Comparison of ENCODE assay signal across 20 cellular contexts in genomic region chr1:3197781-3198316, GRCh38.
"Had no signal": no experiment of that assay in that cellular context is flagged by ENCODE, and none has a peak within 500 bp of the region (broad histone marks: within the 10 kb centered on the region; RNA-seq: fewer than 3 reads in every experiment).

No MANE protein-coding gene starts in this region.

- H3K36me3 ChIP-seq: brain microvascular endothelial cell, gastrocnemius medialis, pancreas, upper lobe of left lung had no signal

- H3K27me3 Mint-ChIP-seq: activated CD4-positive, alpha-beta T cell treated with anti-CD3 and anti-CD28 coated beads, Interleukin-2, amount 10 ng/mL, durations not matched to agents 24 days and 14 days; activated naive CD8-positive, alpha-beta T cell treated with anti-CD3 and anti-CD28 coated beads, Interleukin-2, amount 10 ng/mL, durations not matched to agents 7 days and 5 days; naive B cell; stimulated activated naive B cell treated with anti-CD40 and anti-IgM and Interleukin-4, amounts not matched to agents 10 μg/mL and 1 μg/mL and 100 μg/mL, for 72 hours had no signal

- H3K9me3 Mint-ChIP-seq: activated CD4-positive, alpha-beta T cell treated with anti-CD3 and anti-CD28 coated beads, Interleukin-2, amount 10 ng/mL, durations not matched to agents 24 days and 14 days; activated naive CD8-positive, alpha-beta T cell treated with anti-CD3 and anti-CD28 coated beads, Interleukin-2, amount 10 ng/mL, durations not matched to agents 7 days and 5 days; activated T-cell treated with anti-CD3 and anti-CD28 coated beads, Interleukin-2, amount 50 U/mL, for 24 hours; activated T-helper 2 cell treated with anti-CD3 and anti-CD28 coated beads, Interferon-gamma antibody, Interleukin-2, Interleukin-4, amounts not matched to agents 10 μg/mL and 5 μg/mL and 100 μg/mL, durations not matched to agents 14 hours and 24 hours and 36 hours; naive B cell; stimulated activated naive B cell treated with anti-CD40 and anti-IgM and Interleukin-4, amounts not matched to agents 10 μg/mL and 1 μg/mL and 100 μg/mL, for 72 hours had no signal

- H3K36me3 Mint-ChIP-seq: activated naive CD8-positive, alpha-beta T cell treated with anti-CD3 and anti-CD28 coated beads, Interleukin-2, amount 10 ng/mL, durations not matched to agents 7 days and 5 days; naive B cell; stimulated activated naive B cell treated with anti-CD40 and anti-IgM and Interleukin-4, amounts not matched to agents 10 μg/mL and 1 μg/mL and 100 μg/mL, for 72 hours had no signal

- H3K27ac ChIP-seq: brain microvascular endothelial cell, gastrocnemius medialis, pancreas had no signal

- H3K9me3 ChIP-seq: gastrocnemius medialis, heart left ventricle, mucosa of descending colon, pancreas, upper lobe of left lung had no signal

- H3K27ac Mint-ChIP-seq: activated CD4-positive, alpha-beta T cell treated with anti-CD3 and anti-CD28 coated beads, Interleukin-2, amount 10 ng/mL, durations not matched to agents 24 days and 14 days; activated CD8-positive, alpha-beta T cell treated with anti-CD3 and anti-CD28 coated beads, Interleukin-2, amount 10 ng/mL, durations not matched to agents 7 days and 5 days; activated naive CD8-positive, alpha-beta T cell treated with anti-CD3 and anti-CD28 coated beads, Interleukin-2, amount 10 ng/mL, durations not matched to agents 7 days and 5 days; activated T-cell treated with anti-CD3 and anti-CD28 coated beads, Interleukin-2, amount 50 U/mL, for 24 hours; activated T-helper 2 cell treated with anti-CD3 and anti-CD28 coated beads, Interferon-gamma antibody, Interleukin-2, Interleukin-4, amounts not matched to agents 10 μg/mL and 5 μg/mL and 100 μg/mL, durations not matched to agents 14 hours and 24 hours and 36 hours; naive B cell; stimulated activated naive B cell treated with anti-CD40 and anti-IgM and Interleukin-4, amounts not matched to agents 10 μg/mL and 1 μg/mL and 100 μg/mL, for 72 hours had no signal

- H3K4me1 ChIP-seq: gastrocnemius medialis, pancreas, upper lobe of left lung had no signal

- ATAC-seq: activated CD8-positive, alpha-beta T cell treated with anti-CD3 and anti-CD28 coated beads, Interleukin-2, amount 10 ng/mL, durations not matched to agents 7 days and 5 days; gastrocnemius medialis; mucosa of descending colon; pancreas; stimulated activated naive B cell treated with anti-CD40 and anti-IgM and Interleukin-4, amounts not matched to agents 10 μg/mL and 1 μg/mL and 100 μg/mL, for 72 hours had no signal

- DNase-seq: activated CD4-positive, alpha-beta T cell treated with anti-CD3 and anti-CD28 coated beads, Interleukin-2, amount 10 ng/mL, durations not matched to agents 24 days and 14 days; activated CD4-positive, CD25-positive, alpha-beta regulatory T cell; activated CD8-positive, alpha-beta T cell treated with anti-CD3 and anti-CD28 coated beads, Interleukin-2, amount 10 ng/mL, durations not matched to agents 7 days and 5 days; activated naive CD4-positive, alpha-beta T cell treated with Interleukin-2 at 50 U/mL for 16 hours; activated naive CD8-positive, alpha-beta T cell treated with anti-CD3 and anti-CD28 coated beads, Interleukin-2, amount 10 ng/mL, durations not matched to agents 7 days and 5 days; activated T-cell treated with anti-CD3 and anti-CD28 coated beads, Interleukin-2, amount 50 U/mL, for 24 hours; amygdala; brain microvascular endothelial cell; effector CD4-positive, alpha-beta T cell; gastrocnemius medialis; heart left ventricle; mesenchymal stem cell; mucosa of descending colon; naive B cell; pancreas; stimulated activated naive B cell treated with anti-CD40 and anti-IgM and Interleukin-4, amounts not matched to agents 10 μg/mL and 1 μg/mL and 100 μg/mL, for 72 hours; T-helper 1 cell; T-helper 9 cell had no signal

- H3K4me3 Mint-ChIP-seq: activated CD4-positive, alpha-beta T cell treated with anti-CD3 and anti-CD28 coated beads, Interleukin-2, amount 10 ng/mL, durations not matched to agents 24 days and 14 days; activated CD8-positive, alpha-beta T cell treated with anti-CD3 and anti-CD28 coated beads, Interleukin-2, amount 10 ng/mL, durations not matched to agents 7 days and 5 days; activated naive CD8-positive, alpha-beta T cell treated with anti-CD3 and anti-CD28 coated beads, Interleukin-2, amount 10 ng/mL, durations not matched to agents 7 days and 5 days; activated T-cell treated with anti-CD3 and anti-CD28 coated beads, Interleukin-2, amount 50 U/mL, for 24 hours; naive B cell; stimulated activated naive B cell treated with anti-CD40 and anti-IgM and Interleukin-4, amounts not matched to agents 10 μg/mL and 1 μg/mL and 100 μg/mL, for 72 hours had no signal

- H3K4me3 ChIP-seq: gastrocnemius medialis, heart left ventricle, mucosa of descending colon, pancreas, upper lobe of left lung had no signal

- H3K27me3 ChIP-seq: brain microvascular endothelial cell, gastrocnemius medialis, heart left ventricle, pancreas, upper lobe of left lung had no signal

- H3K4me1 Mint-ChIP-seq: activated CD4-positive, alpha-beta T cell treated with anti-CD3 and anti-CD28 coated beads, Interleukin-2, amount 10 ng/mL, durations not matched to agents 24 days and 14 days; activated naive CD8-positive, alpha-beta T cell treated with anti-CD3 and anti-CD28 coated beads, Interleukin-2, amount 10 ng/mL, durations not matched to agents 7 days and 5 days; naive B cell; stimulated activated naive B cell treated with anti-CD40 and anti-IgM and Interleukin-4, amounts not matched to agents 10 μg/mL and 1 μg/mL and 100 μg/mL, for 72 hours had no signal
